In genomic region chr10:8361510-8361844, GRCh38 we compare ENCODE assay signal across 32 cellular contexts.
DNase-seq lines count a peak whose midpoint lies in the region; ATAC-seq, FAIRE-seq and TF ChIP-seq lines count a peak whose summit lies in the region.
"Had no signal": no experiment of that assay in that cellular context is flagged by ENCODE, and none has a peak within 500 bp of the region (broad histone marks: within the 10 kb centered on the region; RNA-seq: fewer than 3 reads in every experiment).

No MANE protein-coding gene starts in this region.

- H3K27ac Mint-ChIP-seq in T-helper 1 cell treated with Interleukin-12 subunit alpha and Interleukin-12 subunit beta and Interleukin-4 antibody, amounts not matched to agents 30 μg/mL and 1 μg/mL, for 36 hours: peak overlapping the region; percentile 13
- H3K27ac Mint-ChIP-seq: activated naive CD8-positive, alpha-beta T cell treated with anti-CD3 and anti-CD28 coated beads, Interleukin-2, amount 50 U/mL, for 24 hours had no signal

- DNase-seq in GM12891 (ENCODE audit: insufficient read length, low spot score): no peak
- peak; percentile 55 for DNase-seq in fibroblast of the aortic adventitia (ENCODE audit: low read depth)
- no peak for DNase-seq in small intestine
- no peak for DNase-seq in hepatic stellate cell (ENCODE audit: low spot score)
- DNase-seq: activated CD4-positive, alpha-beta T cell treated with anti-CD3 and anti-CD28 coated beads, Interleukin-2, amount 50 U/mL, for 1 hour; activated CD8-positive, alpha-beta memory T cell treated with anti-CD3 and anti-CD28 coated beads, Interleukin-2, amount 50 U/mL, for 4 hours; activated effector memory CD4-positive, alpha-beta T cell treated with anti-CD3 and anti-CD28 coated beads, Interleukin-2, amount 50 U/mL, for 16 hours; activated naive CD8-positive, alpha-beta T cell treated with anti-CD3 and anti-CD28 coated beads, Interleukin-2, amount 50 U/mL, for 24 hours; COR-L47; DMS53; effector memory CD4-positive, alpha-beta T cell; glutamatergic neuron; left ventricle myocardium inferior; mesenchymal stem cell; NCI-H1417; NCI-H2081; NCI-H526 treated with DMSO at 0.1 percent for 48 hours; Right ventricle myocardium superior; stimulated activated naive CD4-positive, alpha-beta T cell treated with Interleukin-2 at 50 U/mL for 16 hours; upper lobe of right lung had no signal

- no peaks in the 10 kb centered on the region for H3K27me3 ChIP-seq in BLaER1
- H3K27me3 ChIP-seq in small intestine (ENCODE audit: control insufficient read depth in 2 of 2, insufficient read depth in 2 of 2, low read length in 2 of 2): no peaks in the 10 kb centered on the region
- H3K27me3 ChIP-seq: suprapubic skin, upper lobe of right lung had no signal

- 50 to 70% (median 55%) methylated on average over 2 of the region's 2 CpGs for WGBS in small intestine, 3 donors

- no peak overlapping the region for H3K9ac ChIP-seq in BLaER1

- no peaks in the 10 kb centered on the region for H3K36me3 ChIP-seq in BLaER1
- H3K36me3 ChIP-seq in small intestine (ENCODE audit: control insufficient read depth in 2 of 2, insufficient read depth in 2 of 2, low read length in 2 of 2): no peaks in the 10 kb centered on the region
- H3K36me3 ChIP-seq: left ventricle myocardium inferior, suprapubic skin, upper lobe of right lung had no signal

- H3K27ac ChIP-seq in BLaER1 (no peak overlapping the region), small intestine (ENCODE audit: low read depth in 1 of 2, low read length in 1 of 2) (no peak overlapping the region)
- H3K27ac ChIP-seq: C4-2B, coronary artery, left ventricle myocardium inferior, skin epidermis, suprapubic skin, upper lobe of right lung had no signal

- no peak for ATAC-seq in GM18511 (IDR thresholded peaks at IDR 0.05; ENCODE audit: unreplicated experiment)
- no peak for ATAC-seq in HG02884 (IDR thresholded peaks at IDR 0.05; ENCODE audit: unreplicated experiment)
- ATAC-seq: activated naive CD8-positive, alpha-beta T cell treated with anti-CD3 and anti-CD28 coated beads, Interleukin-2, amount 50 U/mL, for 24 hours; K562; upper lobe of right lung had no signal

- TF ChIP-seq POLR2A in GM12891 (IDR thresholded peaks at IDR 0.05; ENCODE audit: low read depth, low read length): no peak

- peaks cover 8% of the 10 kb centered on the region for H3K27me3 Mint-ChIP-seq in T-helper 1 cell treated with Interleukin-12 subunit alpha and Interleukin-12 subunit beta and Interleukin-4 antibody, amounts not matched to agents 30 μg/mL and 1 μg/mL, for 36 hours (ENCODE audit: low read depth)

- H3K4me2 ChIP-seq in BLaER1: peak overlapping the region; percentile 60

- H3K4me1 ChIP-seq in BLaER1: peaks cover 50% of the 10 kb centered on the region
- H3K4me1 ChIP-seq in small intestine (ENCODE audit: control insufficient read depth in 2 of 2, insufficient read depth in 1 of 2, low read depth in 1 of 2, low read length in 1 of 2): no peaks in the 10 kb centered on the region
- H3K4me1 ChIP-seq: left ventricle myocardium inferior, upper lobe of right lung had no signal

- H3K4me3 ChIP-seq in BLaER1 (no peak overlapping the region), fibroblast of the aortic adventitia (ENCODE audit: low read depth, low read length) (no peak overlapping the region), small intestine (ENCODE audit: low read depth in 1 of 2, low read length in 2 of 2) (no peak overlapping the region)
- H3K4me3 ChIP-seq: coronary artery, K562, left ventricle myocardium inferior, skin epidermis, suprapubic skin, upper lobe of right lung had no signal

- H3K4me1 Mint-ChIP-seq in T-helper 1 cell treated with Interleukin-12 subunit alpha and Interleukin-12 subunit beta and Interleukin-4 antibody, amounts not matched to agents 30 μg/mL and 1 μg/mL, for 36 hours (ENCODE audit: low read depth): peaks cover 42% of the 10 kb centered on the region

- no peaks in the 10 kb centered on the region for H4K20me1 ChIP-seq in BLaER1

- H3K4me3 Mint-ChIP-seq in T-helper 1 cell treated with Interleukin-12 subunit alpha and Interleukin-12 subunit beta and Interleukin-4 antibody, amounts not matched to agents 30 μg/mL and 1 μg/mL, for 36 hours: no peak overlapping the region
- H3K4me3 Mint-ChIP-seq: activated naive CD8-positive, alpha-beta T cell treated with anti-CD3 and anti-CD28 coated beads, Interleukin-2, amount 50 U/mL, for 24 hours had no signal

- TF ChIP-seq CTCF in fibroblast of the aortic adventitia (IDR thresholded peaks at IDR 0.05; ENCODE audit: insufficient read depth, low read length): no peak

- peaks cover 6% of the 10 kb centered on the region for H3K9me3 Mint-ChIP-seq in T-helper 1 cell treated with Interleukin-12 subunit alpha and Interleukin-12 subunit beta and Interleukin-4 antibody, amounts not matched to agents 30 μg/mL and 1 μg/mL, for 36 hours
- H3K9me3 Mint-ChIP-seq: activated naive CD8-positive, alpha-beta T cell treated with anti-CD3 and anti-CD28 coated beads, Interleukin-2, amount 50 U/mL, for 24 hours had no signal

- peaks cover 6% of the 10 kb centered on the region for H3K9me3 ChIP-seq in BLaER1
- no peaks in the 10 kb centered on the region for H3K9me3 ChIP-seq in small intestine (ENCODE audit: control insufficient read depth, low read depth)
- H3K9me3 ChIP-seq: left ventricle myocardium inferior, suprapubic skin, upper lobe of right lung had no signal

- peaks cover 6% of the 10 kb centered on the region for H3K36me3 Mint-ChIP-seq in T-helper 1 cell treated with Interleukin-12 subunit alpha and Interleukin-12 subunit beta and Interleukin-4 antibody, amounts not matched to agents 30 μg/mL and 1 μg/mL, for 36 hours (ENCODE audit: low read depth)

- FAIRE-seq in GM12891 (lab: Jason Lieb, UNC) (peak; percentile 75), small intestine (lab: Jason Lieb, UNC) (no peak)
- FAIRE-seq: astrocyte, G401.6, islet of Langerhans, K562 had no signal

TF ChIP-seq in GM12891, 5 proteins besides CTCF, POLR2A, EP300 and RAD21:
- TF ChIP-seq PAX5 (IDR thresholded peaks at IDR 0.05; ENCODE audit: insufficient read depth, low read length, severe bottlenecking) (no peak), SPI1 (IDR thresholded peaks at IDR 0.05; ENCODE audit: low read depth, low read length) (no peak), POU2F2 (IDR thresholded peaks at IDR 0.05; ENCODE audit: low read depth, low read length) (no peak), TAF1 (IDR thresholded peaks at IDR 0.05; ENCODE audit: low read depth, low read length) (no peak), POLR2AphosphoS5 (IDR thresholded peaks at IDR 0.05; ENCODE audit: low read depth, low read length) (no peak)
